8 cellular contexts compared by ENCODE assay signal in genomic region chr2:127886593-127886935, GRCh38. TPM values are rescaled to one million over a fixed set of nuclear protein-coding genes. Genes with fewer than 3 reads are reported as not detected.
DNase-seq lines count a peak whose midpoint lies in the region; ATAC-seq and TF ChIP-seq lines count a peak whose summit lies in the region.
"Not testable (repeated sequence)": the region's sequence is repeated elsewhere in the genome, so short reads cannot be mapped to it uniquely, and the experiment has no call there.

No MANE protein-coding gene starts in this region.

- not testable (repeated sequence) for DNase-seq in AG04450 (ENCODE audit: low read depth, low spot score); activated CD8-positive, alpha-beta memory T cell treated with anti-CD3 and anti-CD28 coated beads, Interleukin-2, amount 10 ng/mL, durations not matched to agents 7 days and 5 days; effector memory CD4-positive, alpha-beta T cell; left lobe of liver (ENCODE audit: low spot score)
- peak; percentile 84 for DNase-seq in retina

- not testable (repeated sequence) for H3K36me3 ChIP-seq in KMS-11 (ENCODE audit: insufficient read depth); effector memory CD4-positive, alpha-beta T cell (ENCODE audit: control insufficient read depth, insufficient read depth, low read length)

- H3K9me3 Mint-ChIP-seq in activated CD8-positive, alpha-beta memory T cell treated with anti-CD3 and anti-CD28 coated beads, Interleukin-2, amount 10 ng/mL, durations not matched to agents 7 days and 5 days (ENCODE audit: low read depth) = not testable (repeated sequence)

- peak overlapping the region; percentile 82 for H3K27ac Mint-ChIP-seq in activated CD8-positive, alpha-beta memory T cell treated with anti-CD3 and anti-CD28 coated beads, Interleukin-2, amount 10 ng/mL, durations not matched to agents 7 days and 5 days

- ATAC-seq in GM19023 (IDR thresholded peaks at IDR 0.05; ENCODE audit: unreplicated experiment) (peak; percentile 32), HG02798 (IDR thresholded peaks at IDR 0.05; ENCODE audit: poor library complexity, unreplicated experiment) (peak; percentile 26), left lobe of liver (peak; percentile 61)
- ATAC-seq in activated CD8-positive, alpha-beta memory T cell treated with anti-CD3 and anti-CD28 coated beads, Interleukin-2, amount 10 ng/mL, durations not matched to agents 7 days and 5 days = peak; percentile 31

- H3K36me3 Mint-ChIP-seq in activated CD8-positive, alpha-beta memory T cell treated with anti-CD3 and anti-CD28 coated beads, Interleukin-2, amount 10 ng/mL, durations not matched to agents 7 days and 5 days = peaks cover 14% of the 10 kb centered on the region

- peaks cover 22% of the 10 kb centered on the region for H3K4me1 ChIP-seq in KMS-11 (ENCODE audit: low read depth, poor library complexity, severe bottlenecking)
- H3K4me1 ChIP-seq in effector memory CD4-positive, alpha-beta T cell (ENCODE audit: control insufficient read depth, insufficient read depth, low read length, poor library complexity, severe bottlenecking) = peaks cover 14% of the 10 kb centered on the region

- POLR2A ChIA-PET in AG04450 (lab: Yijun Ruan, JAX) = not testable (repeated sequence)

- peak overlapping the region; percentile 62 for H3K4me3 ChIP-seq in AG04450 (ENCODE audit: low read depth, low read length)
- H3K4me3 ChIP-seq in KMS-11 (IDR thresholded peaks at IDR 0.05; ENCODE audit: insufficient read depth, low read depth, low read length) = not testable (repeated sequence)
- peak overlapping the region; percentile 62 for H3K4me3 ChIP-seq in effector memory CD4-positive, alpha-beta T cell (ENCODE audit: insufficient read depth, low read depth, low read length, poor library complexity, severe bottlenecking)

- H3K27me3 Mint-ChIP-seq in activated CD8-positive, alpha-beta memory T cell treated with anti-CD3 and anti-CD28 coated beads, Interleukin-2, amount 10 ng/mL, durations not matched to agents 7 days and 5 days = not testable (repeated sequence)

- peak overlapping the region; percentile 80 for H3K4me3 Mint-ChIP-seq in activated CD8-positive, alpha-beta memory T cell treated with anti-CD3 and anti-CD28 coated beads, Interleukin-2, amount 10 ng/mL, durations not matched to agents 7 days and 5 days

- H4K20me1 ChIP-seq in KMS-11 (ENCODE audit: insufficient read depth) = not testable (repeated sequence)

- peak overlapping the region; percentile 75 for H3K27ac ChIP-seq in AG04450 (ENCODE audit: low read depth, low read length)
- not testable (repeated sequence) for H3K27ac ChIP-seq in KMS-11
- H3K27ac ChIP-seq in effector memory CD4-positive, alpha-beta T cell (ENCODE audit: insufficient read depth, low read length, poor library complexity, severe bottlenecking) = peak overlapping the region; percentile 67

- peak overlapping the region; percentile 18; the same call in 1 of the 2 replicates for H2AFZ ChIP-seq in KMS-11 (ENCODE audit: low read depth)

- not testable (repeated sequence) for H3K9me3 ChIP-seq in AG04450 (ENCODE audit: control insufficient read depth, insufficient read depth, low read length); effector memory CD4-positive, alpha-beta T cell (ENCODE audit: control insufficient read depth, low read length)

- peaks cover 18% of the 10 kb centered on the region; the same call in 1 of the 2 replicates for H3K79me2 ChIP-seq in KMS-11 (ENCODE audit: insufficient read depth, low read depth)

- CTCF ChIA-PET in AG04450 (lab: Charles Lee); activated CD8-positive, alpha-beta memory T cell treated with anti-CD3 and anti-CD28 coated beads, Interleukin-2, amount 10 ng/mL, durations not matched to agents 7 days and 5 days (lab: Charles Lee): not testable (repeated sequence)

- H3K4me1 Mint-ChIP-seq in activated CD8-positive, alpha-beta memory T cell treated with anti-CD3 and anti-CD28 coated beads, Interleukin-2, amount 10 ng/mL, durations not matched to agents 7 days and 5 days = peaks cover 36% of the 10 kb centered on the region

- not testable (repeated sequence) for H3K27me3 ChIP-seq in AG04450 (ENCODE audit: control insufficient read depth, insufficient read depth, low read length); KMS-11 (ENCODE audit: insufficient read depth, low read depth); effector memory CD4-positive, alpha-beta T cell (replicated peaks; ENCODE audit: control insufficient read depth, insufficient read depth, low read length, poor library complexity, severe bottlenecking)

- H3K4me2 ChIP-seq in KMS-11 = not testable (repeated sequence)

- TF ChIP-seq CTCF in AG04450 (IDR thresholded peaks at IDR 0.05; ENCODE audit: low read depth, low read length); KMS-11 (conservative IDR thresholded peaks at IDR 0.05; ENCODE audit: low read depth, low read length): not testable (repeated sequence)

- peak overlapping the region; percentile 37; the same call in 1 of the 2 replicates for H3K9ac ChIP-seq in KMS-11

RNA-seq across cellular contexts. Expression of gene AMMECR1L, which starts 0.8 kb away (rescaled TPM):
- polyA plus RNA-seq in AG04450 (2011; rRNA removed) = 15.3 and 15.4 TPM in 2 replicates
- 21.1 TPM in 2 replicates for polyA minus RNA-seq in AG04450 (2011; rRNA and poly(A)+ RNA removed)
- 10 to 100 TPM; 13.3 to 18.5 TPM for total RNA-seq in activated CD8-positive, alpha-beta memory T cell treated with anti-CD3 and anti-CD28 coated beads, Interleukin-2, amount 10 ng/mL, durations not matched to agents 7 days and 5 days
- 6.4 TPM for total RNA-seq in left lobe of liver

RNA-seq across cellular contexts. Expression of gene POLR2D, which starts 28.6 kb away (rescaled TPM):
- 14.7 and 15.3 TPM in 2 replicates for polyA plus RNA-seq in AG04450 (2011; rRNA removed)
- polyA minus RNA-seq in AG04450 (2011; rRNA and poly(A)+ RNA removed) = 14.6 and 16.4 TPM in 2 replicates
- total RNA-seq in activated CD8-positive, alpha-beta memory T cell treated with anti-CD3 and anti-CD28 coated beads, Interleukin-2, amount 10 ng/mL, durations not matched to agents 7 days and 5 days = 10 to 100 TPM; 52.3 to 56.4 TPM
- total RNA-seq in left lobe of liver = 15.3 TPM
